9 cellular contexts compared by ENCODE assay signal in genomic region chr12:6430990-6431353, GRCh38. TPM values are rescaled to one million over a fixed set of nuclear protein-coding genes. Genes with fewer than 3 reads are reported as not detected.
DNase-seq lines count a peak whose midpoint lies in the region; ATAC-seq and TF ChIP-seq lines count a peak whose summit lies in the region.
"Had no signal": no experiment of that assay in that cellular context is flagged by ENCODE, and none has a peak within 500 bp of the region (broad histone marks: within the 10 kb centered on the region; RNA-seq: fewer than 3 reads in every experiment).

No MANE protein-coding gene starts in this region.

- CTCF ChIA-PET in HEK293T (lab: Yijun Ruan, JAX), result no interaction called here

- H3K4me2 ChIP-seq in skeletal muscle satellite cell (ENCODE audit: low read length), result peak overlapping the region; percentile 80

- H3K9ac ChIP-seq in skeletal muscle satellite cell (ENCODE audit: low read depth, low read length), result peak overlapping the region; percentile 63

- H3K4me3 ChIP-seq in fibroblast of pulmonary artery (replicated peaks; ENCODE audit: low read depth, low read length) (peak overlapping the region; percentile 21), skeletal muscle satellite cell (ENCODE audit: low read length) (peak overlapping the region; percentile 46)

- no peaks in the 10 kb centered on the region for H3K36me3 ChIP-seq in skeletal muscle satellite cell (ENCODE audit: insufficient read depth, low read length)

- peak; percentile 41 for DNase-seq in ELR (ENCODE audit: low read depth)
- DNase-seq in SW480 (ENCODE audit: low spot score), result peak; percentile 54
- DNase-seq in fibroblast of pulmonary artery (ENCODE audit: low read depth), result no peak
- no peak for DNase-seq in HEK293T (ENCODE audit: extremely low spot score)
- DNase-seq in NCI-H524 (lab: John Stamatoyannopoulos, UW), result no peak
- DNase-seq: RPMI8226 had no signal

- no peaks in the 10 kb centered on the region for H3K27me3 ChIP-seq in skeletal muscle satellite cell (ENCODE audit: control insufficient read depth, insufficient read depth, low read length)

- peaks cover 20% of the 10 kb centered on the region for H3K4me1 ChIP-seq in skeletal muscle satellite cell (ENCODE audit: control insufficient read depth, insufficient read depth, low read length)

- ATAC-seq in HG02642 (IDR thresholded peaks at IDR 0.05; ENCODE audit: poor library complexity, unreplicated experiment) (no peak), GM19455 (IDR thresholded peaks at IDR 0.05; ENCODE audit: unreplicated experiment) (no peak)

- POLR2A ChIA-PET in HEK293T (lab: Yijun Ruan, JAX), result no interaction called here

- H3K9me3 ChIP-seq in skeletal muscle satellite cell (replicated peaks; ENCODE audit: low read length), result no peaks in the 10 kb centered on the region

- TF ChIP-seq CTCF in fibroblast of pulmonary artery (IDR thresholded peaks at IDR 0.05; ENCODE audit: low read length, missing control alignments), result no peak

TF ChIP-seq in HEK293T, 16 proteins besides CTCF, POLR2A, EP300 and RAD21:
- TF ChIP-seq SUZ12 (IDR thresholded peaks at IDR 0.05) (no peak), SP1 (IDR thresholded peaks at IDR 0.05) (no peak), LEF1 (IDR thresholded peaks at IDR 0.05; ENCODE audit: borderline replicate concordance) (no peak), HDGF (IDR thresholded peaks at IDR 0.05; ENCODE audit: borderline replicate concordance) (no peak), FOXM1 (IDR thresholded peaks at IDR 0.05; ENCODE audit: borderline replicate concordance) (no peak), FOXK2 (IDR thresholded peaks at IDR 0.05) (no peak), TARDBP (IDR thresholded peaks at IDR 0.05) (no peak), BHLHE40 (IDR thresholded peaks at IDR 0.05; ENCODE audit: borderline replicate concordance) (no peak), ELF4 (IDR thresholded peaks at IDR 0.05) (no peak), ARNT (IDR thresholded peaks at IDR 0.05) (no peak), ZNF384 (IDR thresholded peaks at IDR 0.05) (no peak), NFRKB (IDR thresholded peaks at IDR 0.05) (no peak), FOXA1 (IDR thresholded peaks at IDR 0.05) (no peak), CTBP1 (IDR thresholded peaks at IDR 0.05; ENCODE audit: borderline replicate concordance) (no peak)
- TF ChIP-seq, protein P1, sequence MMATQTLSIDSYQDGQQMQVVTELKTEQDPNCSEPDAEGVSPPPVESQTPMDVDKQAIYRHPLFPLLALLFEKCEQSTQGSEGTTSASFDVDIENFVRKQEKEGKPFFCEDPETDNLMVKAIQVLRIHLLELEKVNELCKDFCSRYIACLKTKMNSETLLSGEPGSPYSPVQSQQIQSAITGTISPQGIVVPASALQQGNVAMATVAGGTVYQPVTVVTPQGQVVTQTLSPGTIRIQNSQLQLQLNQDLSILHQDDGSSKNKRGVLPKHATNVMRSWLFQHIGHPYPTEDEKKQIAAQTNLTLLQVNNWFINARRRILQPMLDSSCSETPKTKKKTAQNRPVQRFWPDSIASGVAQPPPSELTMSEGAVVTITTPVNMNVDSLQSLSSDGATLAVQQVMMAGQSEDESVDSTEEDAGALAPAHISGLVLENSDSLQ (IDR thresholded peaks at IDR 0.05), result no peak
TF ChIP-seq in HEK293T: peak in this region for 0.

RNA-seq across cellular contexts. Expression of gene CD27, which starts 13.8 kb away (rescaled TPM):
- total RNA-seq in skeletal muscle satellite cell (2012; rRNA removed), result not detected in 2 replicates

RNA-seq across cellular contexts. Expression of gene TAPBPL, which starts 20.9 kb away (rescaled TPM):
- total RNA-seq in skeletal muscle satellite cell (2012; rRNA removed), result 4.8 and 6.8 TPM in 2 replicates

RNA-seq across cellular contexts. Expression of gene VAMP1, which starts 39.5 kb away (rescaled TPM):
- total RNA-seq in skeletal muscle satellite cell (2012; rRNA removed), result 3.3 and 9.6 TPM in 2 replicates

RNA-seq across cellular contexts. Expression of gene LTBR, which starts 47.0 kb away (rescaled TPM):
- 75.8 and 97.8 TPM in 2 replicates for total RNA-seq in skeletal muscle satellite cell (2012; rRNA removed)

RNA-seq across cellular contexts. Expression of gene SCNN1A, which starts 55.6 kb away (rescaled TPM):
- total RNA-seq in skeletal muscle satellite cell (2012; rRNA removed), result 0.87 and 1.3 TPM in 2 replicates

Comparison
In these comparisons a context has a peak if more than half of its experiments do, and no peak if none do; other contexts are left out.
1. DNase-seq: peak in ELR (single experiment) and SW480 (single experiment); none in fibroblast of pulmonary artery (single experiment), HEK293T (single experiment) and NCI-H524 (0 of 2).